In genomic region chr15:95365615-95366107, GRCh38 we compare ENCODE assay signal across 12 cellular contexts.
DNase-seq lines count a peak whose midpoint lies in the region; ATAC-seq, FAIRE-seq and TF ChIP-seq lines count a peak whose summit lies in the region.
"Had no signal": no experiment of that assay in that cellular context is flagged by ENCODE, and none has a peak within 500 bp of the region (broad histone marks: within the 10 kb centered on the region; RNA-seq: fewer than 3 reads in every experiment).

No MANE protein-coding gene starts in this region.

- H2BK5ac ChIP-seq in mesenchymal stem cell (ENCODE audit: low read depth, low read length, poor library complexity, severe bottlenecking): no peak overlapping the region

- ATAC-seq in GM18517 (IDR thresholded peaks at IDR 0.05; ENCODE audit: unreplicated experiment): no peak

- no peak overlapping the region for H2BK120ac ChIP-seq in mesenchymal stem cell (ENCODE audit: low read depth, low read length)

- H2AK5ac ChIP-seq in mesenchymal stem cell (ENCODE audit: low read length, severe bottlenecking): no peak overlapping the region

- dilution Hi-C loops in endothelial cell of umbilical vein (cut with MboI; ENCODE audit: extremely low pct_ligation_motif_present, low sequenced_read_pairs): no loop called here

- peak overlapping the region; percentile 45 for H4K8ac ChIP-seq in mesenchymal stem cell (ENCODE audit: low read length)

- intact Hi-C loops in endothelial cell of umbilical vein (cut with micrococcal nuclease): loop anchor here (1.0 to 2.0 kb wide), 17 partner anchors 39 to 980 kb away; partner anchors contain the start of gene NR2F2

- no peak overlapping the region for H3K4me3 ChIP-seq in endothelial cell of umbilical vein (replicated peaks in 1 of 3; ENCODE audit: insufficient read depth in 1 of 3, low read depth in 1 of 3, low read length in 3 of 3)
- no peak overlapping the region for H3K4me3 ChIP-seq in mesenchymal stem cell (ENCODE audit: insufficient read depth in 1 of 2, low read depth in 1 of 2, low read length in 2 of 2)
- no peak overlapping the region for H3K4me3 ChIP-seq in H7 (ENCODE audit: insufficient read depth, low read depth, low read length)

- H2BK12ac ChIP-seq in mesenchymal stem cell (ENCODE audit: low read length in 2 of 2): peak overlapping the region; percentile 17 to 18

- peak overlapping the region in 1 of 2 experiments; percentile 54 for H3K4ac ChIP-seq in mesenchymal stem cell (ENCODE audit: low read depth in 1 of 2, low read length in 2 of 2)

- H3K27ac ChIP-seq in endothelial cell of umbilical vein (ENCODE audit: insufficient read depth, low read depth, low read length) (peak overlapping the region; percentile 98), mesenchymal stem cell (ENCODE audit: low read length, poor library complexity, severe bottlenecking) (no peak overlapping the region)

- peak; percentile 93 for FAIRE-seq in endothelial cell of umbilical vein (lab: Jason Lieb, UNC)
- FAIRE-seq: GM12892, RCC 7860 had no signal

- H3K4me1 ChIP-seq in endothelial cell of umbilical vein (ENCODE audit: control insufficient read depth, extremely low read depth, insufficient read depth, low read length) (peaks cover 37% of the 10 kb centered on the region), mesenchymal stem cell (ENCODE audit: control insufficient read depth, insufficient read depth, low read depth, low read length) (no peaks in the 10 kb centered on the region)

- peak; percentile 87 for TF ChIP-seq POLR2A in endothelial cell of umbilical vein (IDR thresholded peaks at IDR 0.05; ENCODE audit: low read depth, low read length)

- H3K14ac ChIP-seq in mesenchymal stem cell (ENCODE audit: low read length in 2 of 2): no peak overlapping the region

- POLR2A ChIA-PET in endothelial cell of umbilical vein (lab: Charles Lee): interaction anchor here (0.7 to 1.0 kb wide), 2 partner anchors 62 to 528 kb away, joined by 3 read pairs; no protein-coding TSS in a partner anchor

- H2AFZ ChIP-seq in endothelial cell of umbilical vein (ENCODE audit: low read depth, low read length) (no peak overlapping the region), mesenchymal stem cell (ENCODE audit: low read depth, low read length) (no peak overlapping the region)

- 3% methylated on average over 10 of the region's 11 CpGs for WGBS in mesenchymal stem cell

- no peaks in the 10 kb centered on the region for H3K79me1 ChIP-seq in mesenchymal stem cell (replicated peaks; ENCODE audit: low read length, poor library complexity, severe bottlenecking)

- H4K91ac ChIP-seq in mesenchymal stem cell (ENCODE audit: low read length): peak overlapping the region; percentile 18

- H4K20me1 ChIP-seq in endothelial cell of umbilical vein (replicated peaks; ENCODE audit: control insufficient read depth, extremely low read depth, insufficient read depth, low read length): no peaks in the 10 kb centered on the region

- no peaks in the 10 kb centered on the region for H3K9me1 ChIP-seq in endothelial cell of umbilical vein (replicated peaks; ENCODE audit: control insufficient read depth, extremely low read depth, insufficient read depth, low read length)

- H2BK15ac ChIP-seq in mesenchymal stem cell (ENCODE audit: low read depth, poor library complexity, severe bottlenecking): peak overlapping the region; percentile 63

- no peak overlapping the region for H3K23ac ChIP-seq in mesenchymal stem cell (ENCODE audit: low read length in 2 of 2)

- CTCF ChIA-PET in endothelial cell of umbilical vein (lab: Charles Lee): interaction anchor here (0.5 to 2.2 kb wide), 6 partner anchors 69 to 965 kb away, joined by 3 to 8 read pairs (median 4); partner anchors contain the start of gene NR2F2

- no peak for TF ChIP-seq CTCF in endothelial cell of umbilical vein (IDR thresholded peaks at IDR 0.05; ENCODE audit: extremely low read depth in 1 of 2, insufficient read depth in 1 of 2, low read depth in 1 of 2, low read length in 2 of 2)
- no peak for TF ChIP-seq CTCF in GM10266 (IDR thresholded peaks at IDR 0.05; ENCODE audit: control insufficient read depth, insufficient read depth, low read depth, missing control alignments)

- no TSS peak for BruUV-seq in endothelial cell of umbilical vein (replicated peaks; lab: Mats Ljungman, UMichigan)

- H3K9me3 ChIP-seq in endothelial cell of umbilical vein (replicated peaks; ENCODE audit: control insufficient read depth, insufficient read depth, low read length): peaks cover 5% of the 10 kb centered on the region
- H3K9me3 ChIP-seq in mesenchymal stem cell (ENCODE audit: control insufficient read depth, low read length): peaks cover 17% of the 10 kb centered on the region

- peak overlapping the region; percentile 23 for H3K4me2 ChIP-seq in endothelial cell of umbilical vein (ENCODE audit: insufficient read depth, low read length)
- no peak overlapping the region for H3K4me2 ChIP-seq in mesenchymal stem cell (ENCODE audit: low read length, poor library complexity, severe bottlenecking)

- H3K36me3 ChIP-seq in endothelial cell of umbilical vein (ENCODE audit: control insufficient read depth in 2 of 2, extremely low read depth in 1 of 2, insufficient read depth in 2 of 2, low read length in 2 of 2) (no peaks in the 10 kb centered on the region), mesenchymal stem cell (ENCODE audit: control insufficient read depth in 1 of 2, insufficient read depth in 2 of 2, low read depth in 1 of 2, low read length in 2 of 2) (no peaks in the 10 kb centered on the region), H7 (replicated peaks; ENCODE audit: control insufficient read depth, insufficient read depth, low read length) (no peaks in the 10 kb centered on the region)

- H3K9ac ChIP-seq in endothelial cell of umbilical vein (replicated peaks; ENCODE audit: extremely low read depth, insufficient read depth, low read length) (peak overlapping the region; percentile 87), mesenchymal stem cell (ENCODE audit: low read length) (no peak overlapping the region)

- H3K27me3 ChIP-seq in endothelial cell of umbilical vein (ENCODE audit: control insufficient read depth in 2 of 2, insufficient read depth in 2 of 2, low read length in 2 of 2): no peaks in the 10 kb centered on the region
- no peaks in the 10 kb centered on the region for H3K27me3 ChIP-seq in mesenchymal stem cell (ENCODE audit: control insufficient read depth in 1 of 2, insufficient read depth in 1 of 2, low read length in 2 of 2)
- no peaks in the 10 kb centered on the region for H3K27me3 ChIP-seq in H7 (ENCODE audit: control insufficient read depth, insufficient read depth, low read length)

- H3K79me2 ChIP-seq in endothelial cell of umbilical vein (ENCODE audit: control insufficient read depth, insufficient read depth, low read length): no peaks in the 10 kb centered on the region

- DNase-seq in AML-193 (lab: John Stamatoyannopoulos, UW): peak; percentile 78 to 85
- peak; percentile 9 for DNase-seq in SIG-M5 (lab: John Stamatoyannopoulos, UW)
- peak; percentile 100 for DNase-seq in endothelial cell of umbilical vein (ENCODE audit: low read depth, low spot score)
- DNase-seq in mesenchymal stem cell: peak; percentile 84
- DNase-seq in GM10266 (ENCODE audit: extremely low spot score): no peak
- no peak for DNase-seq in H7
- DNase-seq in activated gamma-delta T cell treated with Interleukin-2 at 50 U/mL for 16 hours: no peak
- DNase-seq: DMS153; effector CD8-positive, alpha-beta T cell had no signal

- peak overlapping the region; percentile 62 to 72 for H3K18ac ChIP-seq in mesenchymal stem cell (ENCODE audit: low read depth in 1 of 2, low read length in 2 of 2)

TF ChIP-seq in endothelial cell of umbilical vein, 7 proteins besides CTCF, POLR2A, EP300 and RAD21:
- TF ChIP-seq POLR2AphosphoS5 (IDR thresholded peaks at IDR 0.05; ENCODE audit: insufficient read depth, low read depth, low read length) (peak; percentile 88), JUN (IDR thresholded peaks at IDR 0.05; ENCODE audit: borderline replicate concordance, insufficient read depth, insufficient read length, low read depth) (peak; percentile 91), MAX (IDR thresholded peaks at IDR 0.05; ENCODE audit: insufficient read depth, insufficient read length) (peak; percentile 4), GATA2 (IDR thresholded peaks at IDR 0.05; ENCODE audit: insufficient read depth, insufficient read length, low read depth, low read length) (peak; percentile 91), MYC (IDR thresholded peaks at IDR 0.05; ENCODE audit: low read depth, low read length) (peak; percentile 65), FOS (IDR thresholded peaks at IDR 0.05; ENCODE audit: borderline replicate concordance, insufficient read depth, low read length) (peak; percentile 73), EZH2 (IDR thresholded peaks at IDR 0.05; ENCODE audit: borderline replicate concordance, low read depth, low read length, severe bottlenecking) (no peak)
TF ChIP-seq in endothelial cell of umbilical vein: peak in this region for 6.

Comparison
In these comparisons a context has a peak if more than half of its experiments do, and no peak if none do; other contexts are left out.
1. DNase-seq: peak in AML-193 (2 of 2), SIG-M5 (single experiment), endothelial cell of umbilical vein (single experiment) and mesenchymal stem cell (single experiment); none in GM10266 (single experiment), H7 (single experiment) and activated gamma-delta T cell treated with Interleukin-2 at 50 U/mL for 16 hours (single experiment).